ENCODE assay signal across 24 cellular contexts in the genomic region with DNA sequence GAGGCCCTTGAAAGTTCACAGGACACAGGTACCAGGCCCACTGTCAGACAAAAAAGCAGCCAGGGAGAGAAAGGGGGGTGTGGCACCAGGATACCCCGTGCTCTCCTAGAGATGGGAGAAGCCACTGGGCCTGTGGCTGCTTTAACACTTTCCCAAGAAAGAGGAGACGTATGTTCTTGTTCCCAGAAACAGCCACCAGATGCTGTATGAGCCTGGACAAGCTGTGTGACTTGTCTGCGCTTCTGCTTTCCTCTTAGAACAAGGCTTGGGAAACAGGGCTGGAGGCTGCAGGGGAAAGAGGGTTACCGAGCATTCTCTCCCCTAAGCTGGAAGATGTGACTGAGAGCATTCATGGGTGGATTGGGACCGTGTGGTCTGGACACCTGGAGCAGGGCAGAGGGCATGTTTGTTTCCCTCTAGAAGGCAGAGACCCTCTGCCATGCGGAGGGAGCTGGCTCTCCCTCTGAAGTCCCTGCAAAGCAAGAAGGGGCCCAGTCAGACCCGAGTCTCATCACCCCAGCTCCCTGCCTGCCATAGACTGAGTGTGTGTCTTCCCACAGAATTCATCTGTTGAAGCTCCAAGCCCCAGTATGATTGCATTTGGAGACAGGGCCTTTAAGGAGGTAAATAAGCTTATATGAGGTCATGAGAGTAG.
"Had no signal": no experiment of that assay in that cellular context is flagged by ENCODE, and none has a peak within 500 bp of the region (broad histone marks: within the 10 kb centered on the region; RNA-seq: fewer than 3 reads in every experiment).

No MANE protein-coding gene starts in this region.

- H3K27me3 ChIP-seq: hepatocyte, pancreas, right lobe of liver, transverse colon had no signal

- ATAC-seq: activated T-cell treated with anti-CD3 and anti-CD28 coated beads, Interleukin-2, amount 50 U/mL, for 4 hours; left lung; natural killer cell; pancreas; right lobe of liver; stimulated activated memory B cell treated with anti-CD40 and anti-IgM and Interleukin-4, amounts not matched to agents 10 μg/mL and 1 μg/mL and 100 μg/mL, for 72 hours had no signal

- H3K4me3 ChIP-seq: hepatocyte, left lung, pancreas, right lobe of liver, skin epidermis, stomach, transverse colon had no signal

- H3K4me1 ChIP-seq: left lung, pancreas, right lobe of liver, transverse colon had no signal

- H3K36me3 ChIP-seq: left lung, neutrophil, pancreas, right lobe of liver, stomach, transverse colon had no signal

- H3K27ac ChIP-seq: hepatocyte, left lung, neutrophil, pancreas, right lobe of liver, stomach, transverse colon had no signal

- DNase-seq: activated CD4-positive, alpha-beta T cell treated with anti-CD3 and anti-CD28 coated beads for 1 hour; activated naive CD4-positive, alpha-beta T cell treated with anti-CD3 and anti-CD28 coated beads for 36 hours; activated naive CD8-positive, alpha-beta T cell treated with anti-CD3 and anti-CD28 coated beads, Interleukin-2, amount 10 ng/mL, durations not matched to agents 7 days and 5 days; activated T-cell treated with anti-CD3 and anti-CD28 coated beads, Interleukin-2, amount 50 U/mL, for 4 hours; amniotic stem cell; cerebellar nuclear complex; cortex of kidney; effector CD4-positive, alpha-beta T cell; foreskin melanocyte; immature natural killer cell; kidney glomerular epithelial cell; left lung; midbrain; natural killer cell; pancreas; right lobe of liver; stimulated activated CD4-positive, alpha-beta T cell treated with anti-CD3 and anti-CD28 coated beads, Interleukin-15, amount 100 ng/mL, for 24 hours; stomach; T-helper 1 cell; transverse colon had no signal

- H2AFZ ChIP-seq: hepatocyte had no signal

- H3K4me2 ChIP-seq: hepatocyte had no signal

- H3K9me3 ChIP-seq: left lung, neutrophil, pancreas, right lobe of liver, stomach, transverse colon had no signal
